30 cellular contexts compared by ENCODE assay signal in genomic region chr7:1550005-1550845, GRCh38.
"Had no signal": no experiment of that assay in that cellular context is flagged by ENCODE, and none has a peak within 500 bp of the region (broad histone marks: within the 10 kb centered on the region; RNA-seq: fewer than 3 reads in every experiment).

No MANE protein-coding gene starts in this region.

- H3K4me3 ChIP-seq: adrenal gland, Peyer's patch had no signal

- DNase-seq: activated B cell treated with CpG ODN at 0.5 μM for 24 hours; activated CD4-positive, alpha-beta memory T cell treated with anti-CD3 and anti-CD28 coated beads for 36 hours; activated CD4-positive, alpha-beta T cell treated with anti-CD3 and anti-CD28 coated beads for 1 hour; activated CD4-positive, alpha-beta T cell treated with anti-CD3 and anti-CD28 coated beads, Interleukin-2, amount 10 ng/mL, durations not matched to agents 7 days and 5 days; activated CD8-positive, alpha-beta memory T cell treated with anti-CD3 and anti-CD28 coated beads for 24 hours; activated gamma-delta T cell; activated naive CD4-positive, alpha-beta T cell treated with anti-CD3 and anti-CD28 coated beads for 36 hours; activated naive CD8-positive, alpha-beta T cell treated with anti-CD3 and anti-CD28 coated beads, Interleukin-2, amount 10 ng/mL, durations not matched to agents 7 days and 5 days; activated T-cell treated with anti-CD3 and anti-CD28 coated beads, Interleukin-2, amount 50 U/mL, for 4 hours; anterior cingulate cortex; cerebellar nuclear complex; Kasumi-1; KBM-7; NCI-H1105 treated with DMSO at 0.1 percent for 48 hours; NCI-H146; NCI-H187 treated with DMSO at 0.1 percent for 48 hours; NCI-H2081 treated with DMSO at 0.1 percent for 48 hours; NCI-H2171 treated with DMSO at 0.1 percent for 48 hours; NCI-H345; NCI-H510A; NCI-H526 treated with DMSO at 0.1 percent for 48 hours; NCI-H82; Peyer's patch; SHP77 treated with DMSO at 0.1 percent for 48 hours; T-helper 2 cell; T1000 had no signal

- H3K27ac ChIP-seq: adrenal gland, Peyer's patch, RWPE1 had no signal

- H3K9me3 ChIP-seq: adrenal gland, Peyer's patch had no signal

- H3K4me1 ChIP-seq: adrenal gland had no signal

- H3K27me3 ChIP-seq: adrenal gland, Peyer's patch had no signal

- ATAC-seq: activated T-cell treated with anti-CD3 and anti-CD28 coated beads, Interleukin-2, amount 50 U/mL, for 4 hours; activated T-helper 17 cell treated with anti-CD3 and anti-CD28 coated beads, Interleukin-2, amount 50 U/mL, for 72 hours; T-cell had no signal

- H3K36me3 ChIP-seq: adrenal gland had no signal
